ENCODE assay signal across 18 cellular contexts in genomic region chr9:99365233-99365980, GRCh38.
DNase-seq lines count a peak whose midpoint lies in the region; ATAC-seq, FAIRE-seq and TF ChIP-seq lines count a peak whose summit lies in the region.
"Had no signal": no experiment of that assay in that cellular context is flagged by ENCODE, and none has a peak within 500 bp of the region (broad histone marks: within the 10 kb centered on the region; RNA-seq: fewer than 3 reads in every experiment).

No MANE protein-coding gene starts in this region.

- DNase-seq in activated naive CD8-positive, alpha-beta T cell treated with anti-CD3 and anti-CD28 coated beads, Interleukin-2, amount 10 ng/mL, durations not matched to agents 7 days and 5 days = no peak
- no peak for DNase-seq in activated naive CD8-positive, alpha-beta T cell treated with anti-CD3 and anti-CD28 coated beads for 36 hours
- DNase-seq in astrocyte (ENCODE audit: low read depth) (peak; percentile 49), hepatic stellate cell (ENCODE audit: low spot score) (peak; percentile 66), urothelium cell line (ENCODE audit: low spot score) (peak; percentile 67), posterior cingulate gyrus (no peak)
- no peak for DNase-seq in activated CD4-positive, alpha-beta T cell treated with anti-CD3 and anti-CD28 coated beads for 4 hours
- DNase-seq: DMS53; NCI-H2029 treated with DMSO at 0.1 percent for 48 hours; NCI-H69; stimulated activated CD4-positive, alpha-beta T cell treated with anti-CD3 and anti-CD28 coated beads, Interleukin-2, amount 100 ng/mL, for 24 hours had no signal

- H3K9me3 Mint-ChIP-seq in activated naive CD8-positive, alpha-beta T cell treated with anti-CD3 and anti-CD28 coated beads, Interleukin-2, amount 10 ng/mL, durations not matched to agents 7 days and 5 days = no peaks in the 10 kb centered on the region
- no peaks in the 10 kb centered on the region for H3K9me3 Mint-ChIP-seq in activated naive CD8-positive, alpha-beta T cell treated with anti-CD3 and anti-CD28 coated beads for 36 hours
- peaks cover 2% of the 10 kb centered on the region for H3K9me3 Mint-ChIP-seq in astrocyte (ENCODE audit: unreplicated experiment)
- H3K9me3 Mint-ChIP-seq: activated T-helper 1 cell treated with anti-CD3 and anti-CD28 coated beads, Interleukin-12 subunit alpha, Interleukin-12 subunit beta, Interleukin-2, Interleukin-4 antibody, amounts not matched to agents 30 ng/mL and 10 ng/mL and 1 ng/mL, durations not matched to agents 14 hours and 24 hours and 36 hours; natural killer cell treated with Interleukin-12 subunit alpha and Interleukin-12 subunit beta and Interleukin-15 and Interleukin-18, amount 100 ng/mL, for 72 hours had no signal

- no peak for ATAC-seq in activated naive CD8-positive, alpha-beta T cell treated with anti-CD3 and anti-CD28 coated beads, Interleukin-2, amount 10 ng/mL, durations not matched to agents 7 days and 5 days (ENCODE audit: low read depth)
- ATAC-seq in esophagus mucosa = no peak
- ATAC-seq: natural killer cell treated with Interleukin-12 subunit alpha and Interleukin-12 subunit beta and Interleukin-15 and Interleukin-18, amount 100 ng/mL, for 72 hours had no signal

- no peak for TF ChIP-seq CTCF in astrocyte (IDR thresholded peaks at IDR 0.05; ENCODE audit: insufficient read depth, low read depth, low read length)

- no peak overlapping the region for H3K9ac ChIP-seq in astrocyte (ENCODE audit: low read length)

- H3K27me3 ChIP-seq in astrocyte (ENCODE audit: insufficient read depth, low read length) = peaks cover 25% of the 10 kb centered on the region
- H3K27me3 ChIP-seq: right atrium auricular region had no signal

- intact Hi-C loops in posterior cingulate gyrus (cut with DNase I) = no loop called here

- H3K9me3 ChIP-seq in astrocyte (ENCODE audit: insufficient read depth, low read depth, low read length) = no peaks in the 10 kb centered on the region
- H3K9me3 ChIP-seq: right atrium auricular region had no signal

- peak overlapping the region; percentile 16 for H3K4me2 ChIP-seq in astrocyte (ENCODE audit: low read length)

- no peaks in the 10 kb centered on the region for H3K36me3 ChIP-seq in astrocyte (ENCODE audit: insufficient read depth, low read length)
- H3K36me3 ChIP-seq: right atrium auricular region had no signal

- no peak overlapping the region for H3K4me3 ChIP-seq in astrocyte (ENCODE audit: insufficient read depth, low read depth, low read length)
- H3K4me3 ChIP-seq: lung, right atrium auricular region had no signal

- POLR2A ChIA-PET in activated naive CD8-positive, alpha-beta T cell treated with anti-CD3 and anti-CD28 coated beads, Interleukin-2, amount 10 ng/mL, durations not matched to agents 7 days and 5 days (lab: Charles Lee) = no interaction called here

- peak overlapping the region; percentile 7 for H3K27ac Mint-ChIP-seq in activated naive CD8-positive, alpha-beta T cell treated with anti-CD3 and anti-CD28 coated beads, Interleukin-2, amount 10 ng/mL, durations not matched to agents 7 days and 5 days
- H3K27ac Mint-ChIP-seq in activated naive CD8-positive, alpha-beta T cell treated with anti-CD3 and anti-CD28 coated beads for 36 hours = no peak overlapping the region
- peak overlapping the region; percentile 87 for H3K27ac Mint-ChIP-seq in astrocyte (ENCODE audit: unreplicated experiment)
- H3K27ac Mint-ChIP-seq: activated T-helper 1 cell treated with anti-CD3 and anti-CD28 coated beads, Interleukin-12 subunit alpha, Interleukin-12 subunit beta, Interleukin-2, Interleukin-4 antibody, amounts not matched to agents 30 ng/mL and 10 ng/mL and 1 ng/mL, durations not matched to agents 14 hours and 24 hours and 36 hours; natural killer cell treated with Interleukin-12 subunit alpha and Interleukin-12 subunit beta and Interleukin-15 and Interleukin-18, amount 100 ng/mL, for 72 hours had no signal

- H3K4me1 ChIP-seq in astrocyte (ENCODE audit: insufficient read depth, low read length) = peaks cover 19% of the 10 kb centered on the region

- H3K27ac ChIP-seq in astrocyte (ENCODE audit: low read depth, low read length) = no peak overlapping the region
- H3K27ac ChIP-seq: 22Rv1 had no signal

- no peak overlapping the region for H2AFZ ChIP-seq in astrocyte (ENCODE audit: low read depth, low read length)

- H3K27me3 Mint-ChIP-seq in activated naive CD8-positive, alpha-beta T cell treated with anti-CD3 and anti-CD28 coated beads, Interleukin-2, amount 10 ng/mL, durations not matched to agents 7 days and 5 days = peaks cover 31% of the 10 kb centered on the region
- peaks cover 45% of the 10 kb centered on the region for H3K27me3 Mint-ChIP-seq in activated naive CD8-positive, alpha-beta T cell treated with anti-CD3 and anti-CD28 coated beads for 36 hours
- peaks cover 48% of the 10 kb centered on the region for H3K27me3 Mint-ChIP-seq in astrocyte (ENCODE audit: low read depth, unreplicated experiment)

- H3K36me3 Mint-ChIP-seq in activated naive CD8-positive, alpha-beta T cell treated with anti-CD3 and anti-CD28 coated beads, Interleukin-2, amount 10 ng/mL, durations not matched to agents 7 days and 5 days = no peaks in the 10 kb centered on the region
- no peaks in the 10 kb centered on the region for H3K36me3 Mint-ChIP-seq in activated naive CD8-positive, alpha-beta T cell treated with anti-CD3 and anti-CD28 coated beads for 36 hours
- H3K36me3 Mint-ChIP-seq in astrocyte (ENCODE audit: low read depth, unreplicated experiment) = no peaks in the 10 kb centered on the region
- H3K36me3 Mint-ChIP-seq: natural killer cell treated with Interleukin-12 subunit alpha and Interleukin-12 subunit beta and Interleukin-15 and Interleukin-18, amount 100 ng/mL, for 72 hours had no signal

- H3K4me1 Mint-ChIP-seq in activated naive CD8-positive, alpha-beta T cell treated with anti-CD3 and anti-CD28 coated beads, Interleukin-2, amount 10 ng/mL, durations not matched to agents 7 days and 5 days = peaks cover 30% of the 10 kb centered on the region
- H3K4me1 Mint-ChIP-seq in activated naive CD8-positive, alpha-beta T cell treated with anti-CD3 and anti-CD28 coated beads for 36 hours = peaks cover 15% of the 10 kb centered on the region
- peaks cover 13% of the 10 kb centered on the region for H3K4me1 Mint-ChIP-seq in astrocyte (ENCODE audit: low read depth, unreplicated experiment)

- no peaks in the 10 kb centered on the region for H4K20me1 ChIP-seq in astrocyte (ENCODE audit: insufficient read depth, low read length)

- H3K79me2 ChIP-seq in astrocyte (ENCODE audit: insufficient read depth, low read length) = no peaks in the 10 kb centered on the region

- no peak overlapping the region for H3K4me3 Mint-ChIP-seq in activated naive CD8-positive, alpha-beta T cell treated with anti-CD3 and anti-CD28 coated beads, Interleukin-2, amount 10 ng/mL, durations not matched to agents 7 days and 5 days
- H3K4me3 Mint-ChIP-seq in activated naive CD8-positive, alpha-beta T cell treated with anti-CD3 and anti-CD28 coated beads for 36 hours = no peak overlapping the region
- H3K4me3 Mint-ChIP-seq in astrocyte (ENCODE audit: unreplicated experiment) = no peak overlapping the region
- H3K4me3 Mint-ChIP-seq: activated T-helper 1 cell treated with anti-CD3 and anti-CD28 coated beads, Interleukin-12 subunit alpha, Interleukin-12 subunit beta, Interleukin-2, Interleukin-4 antibody, amounts not matched to agents 30 ng/mL and 10 ng/mL and 1 ng/mL, durations not matched to agents 14 hours and 24 hours and 36 hours; natural killer cell treated with Interleukin-12 subunit alpha and Interleukin-12 subunit beta and Interleukin-15 and Interleukin-18, amount 100 ng/mL, for 72 hours had no signal

- FAIRE-seq in astrocyte (lab: Jason Lieb, UNC) = peak; percentile 56
- FAIRE-seq in urothelium cell line (lab: Jason Lieb, UNC) = no peak
- FAIRE-seq: TTC549 had no signal

Comparison
In these comparisons a context has a peak if more than half of its experiments do, and no peak if none do; other contexts are left out.
1. DNase-seq: peak in astrocyte (single experiment), hepatic stellate cell (single experiment) and urothelium cell line (single experiment); none in activated naive CD8-positive, alpha-beta T cell treated with anti-CD3 and anti-CD28 coated beads, Interleukin-2, amount 10 ng/mL, durations not matched to agents 7 days and 5 days (single experiment), activated naive CD8-positive, alpha-beta T cell treated with anti-CD3 and anti-CD28 coated beads for 36 hours (single experiment), posterior cingulate gyrus (0 of 10) and activated CD4-positive, alpha-beta T cell treated with anti-CD3 and anti-CD28 coated beads for 4 hours (0 of 2).